In the genomic region with DNA sequence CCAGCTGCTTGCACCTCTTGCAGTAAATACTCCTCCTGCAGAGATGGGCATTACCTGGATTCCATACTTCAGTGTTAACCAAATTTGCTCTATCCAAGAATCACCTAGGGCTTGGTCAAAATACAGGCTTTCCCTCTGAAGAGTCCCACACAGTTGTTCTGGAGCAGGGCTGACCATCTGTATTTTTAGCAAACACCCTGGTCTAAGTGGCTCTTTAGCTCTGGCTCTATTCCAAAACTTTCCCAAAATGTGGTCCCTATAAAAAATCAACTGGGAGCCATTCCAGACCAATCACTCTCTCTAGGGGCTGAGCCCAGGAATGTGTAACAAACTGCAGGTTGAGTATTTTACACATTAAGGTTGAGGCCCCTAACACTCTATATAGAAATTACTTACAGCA, we compare ENCODE assay signal across 12 cellular contexts.
DNase-seq lines count a peak whose midpoint lies in the region; ATAC-seq and TF ChIP-seq lines count a peak whose summit lies in the region.
"Had no signal": no experiment of that assay in that cellular context is flagged by ENCODE, and none has a peak within 500 bp of the region (broad histone marks: within the 10 kb centered on the region; RNA-seq: fewer than 3 reads in every experiment).

No MANE protein-coding gene starts in this region.

- H3K4me1 Mint-ChIP-seq in neural crest cell: peaks cover 67% of the 10 kb centered on the region
- H3K4me1 Mint-ChIP-seq: B cell, CD14-positive monocyte, IgD-negative memory B cell had no signal

- TF ChIP-seq CTCF in right atrium auricular region (IDR thresholded peaks at IDR 0.05) (no peak), fibroblast of the aortic adventitia (IDR thresholded peaks at IDR 0.05; ENCODE audit: insufficient read depth, low read length) (no peak), neural crest cell (conservative IDR thresholded peaks at IDR 0.05) (no peak), MM.1S (IDR thresholded peaks at IDR 0.05; ENCODE audit: low read length) (no peak), GM20000 (IDR thresholded peaks at IDR 0.05; ENCODE audit: extremely low read depth, missing control alignments) (no peak)

- H3K27me3 ChIP-seq in right atrium auricular region (no peaks in the 10 kb centered on the region), MM.1S (replicated peaks; ENCODE audit: insufficient read depth, low read length) (no peaks in the 10 kb centered on the region)

- H3K36me3 Mint-ChIP-seq in neural crest cell (ENCODE audit: low read depth): no peaks in the 10 kb centered on the region
- H3K36me3 Mint-ChIP-seq: CD14-positive monocyte, IgD-negative memory B cell had no signal

- no peaks in the 10 kb centered on the region for H3K79me2 ChIP-seq in MM.1S (ENCODE audit: low read length)

- no peaks in the 10 kb centered on the region for H4K20me1 ChIP-seq in MM.1S (ENCODE audit: insufficient read depth, low read length)

- H3K4me2 ChIP-seq in MM.1S (ENCODE audit: low read depth, low read length): no peak overlapping the region
- H3K4me2 ChIP-seq: A549 had no signal

- H3K4me3 Mint-ChIP-seq in neural crest cell: no peak overlapping the region
- H3K4me3 Mint-ChIP-seq: B cell, CD14-positive monocyte, IgD-negative memory B cell had no signal

- no peaks in the 10 kb centered on the region for H3K9me3 ChIP-seq in right atrium auricular region
- H3K9me3 ChIP-seq in MM.1S (replicated peaks; ENCODE audit: insufficient read depth, low read length): no peaks in the 10 kb centered on the region
- H3K9me3 ChIP-seq: A549 had no signal

- H3K36me3 ChIP-seq in right atrium auricular region (no peaks in the 10 kb centered on the region), MM.1S (replicated peaks; ENCODE audit: insufficient read depth, low read length) (no peaks in the 10 kb centered on the region)

- H3K9ac ChIP-seq in MM.1S (ENCODE audit: low read length): no peak overlapping the region

- intact Hi-C loops in Right ventricle myocardium superior (cut with DNase I): loop anchor here (5.0 kb wide), 1 partner anchor 152 kb away; the partner anchor contains the start of gene SPOCK1
- intact Hi-C loops in left colon (cut with DNase I, micrococcal nuclease): no loop called here

- peaks cover 3% of the 10 kb centered on the region for H3K9me3 Mint-ChIP-seq in neural crest cell
- H3K9me3 Mint-ChIP-seq: CD14-positive monocyte, IgD-negative memory B cell had no signal

- no peaks in the 10 kb centered on the region for H3F3A ChIP-seq in MM.1S (ENCODE audit: insufficient read depth, low read length)

- no peaks in the 10 kb centered on the region for H3K9me2 ChIP-seq in MM.1S (replicated peaks; ENCODE audit: insufficient read depth, low read length)

- H3K4me1 ChIP-seq in right atrium auricular region (peaks cover 0 to 15% of the 10 kb centered on the region in 2 donors), MM.1S (ENCODE audit: low read length) (no peaks in the 10 kb centered on the region)
- H3K4me1 ChIP-seq: A549 had no signal

- no peak overlapping the region for H2AFZ ChIP-seq in MM.1S (ENCODE audit: low read length)

- H3K4me3 ChIP-seq in right atrium auricular region: no peak overlapping the region
- no peak overlapping the region for H3K4me3 ChIP-seq in fibroblast of the aortic adventitia (ENCODE audit: low read depth, low read length)
- H3K4me3 ChIP-seq in MM.1S (ENCODE audit: low read length): no peak overlapping the region
- H3K4me3 ChIP-seq: A549 had no signal

- ATAC-seq in Right ventricle myocardium superior (ENCODE audit: poor library complexity) (peak; percentile 32), left colon (no peak)

- DNase-seq in Right ventricle myocardium superior (no peak), right atrium auricular region (ENCODE audit: low spot score) (no peak), fibroblast of the aortic adventitia (ENCODE audit: low read depth) (peak; percentile 22), neural crest cell (ENCODE audit: low read depth, low spot score) (no peak), MM.1S (no peak), left colon (no peak), GM20000 (ENCODE audit: low spot score) (no peak)
- DNase-seq: NCI-H2081 treated with DMSO at 0.1 percent for 48 hours had no signal

- no peaks in the 10 kb centered on the region for H3K27me3 Mint-ChIP-seq in neural crest cell (ENCODE audit: low read depth)
- H3K27me3 Mint-ChIP-seq: B cell had no signal

- H3K27ac ChIP-seq in right atrium auricular region: no peak overlapping the region
- no peak overlapping the region for H3K27ac ChIP-seq in MM.1S (ENCODE audit: low read length)
- H3K27ac ChIP-seq: A549 had no signal

- H3K27ac Mint-ChIP-seq in neural crest cell (ENCODE audit: unreplicated experiment): peak overlapping the region; percentile 27
- H3K27ac Mint-ChIP-seq: B cell, CD14-positive monocyte had no signal
